Comparison of ENCODE assay signal across 1 cellular context in genomic region chr7:5094641-5095040, GRCh38.
TF ChIP-seq lines count a peak whose summit lies in the region.

No MANE protein-coding gene starts in this region.

TF ChIP-seq in HepG2, 621 proteins besides CTCF, POLR2A, EP300 and RAD21 (continued from another document):
- TF ChIP-seq ZNF510 (CRISPR knock-in tag; IDR thresholded peaks at IDR 0.05; ENCODE audit: low read depth) = no peak
